Comparison of ENCODE assay signal across 2 cellular contexts in genomic region chr2:160417745-160418397, GRCh38.
TF ChIP-seq lines count a peak whose summit lies in the region.

No MANE protein-coding gene starts in this region.

TF ChIP-seq in A549, 52 proteins besides CTCF, POLR2A, EP300 and RAD21:
- no peak for TF ChIP-seq PBX3 (IDR thresholded peaks at IDR 0.05)
- TF ChIP-seq FOSL2 (IDR thresholded peaks at IDR 0.05), result no peak
- TF ChIP-seq FOSL2 (CRISPR knock-in tag; IDR thresholded peaks at IDR 0.05), result peak; percentile 46
- no peak for TF ChIP-seq HOXB13 (CRISPR knock-in tag; IDR thresholded peaks at IDR 0.05; ENCODE audit: low read depth)
- TF ChIP-seq NFE2L2 (conservative IDR thresholded peaks at IDR 0.05; ENCODE audit: low read length), result no peak
- no peak for TF ChIP-seq PHF8 (IDR thresholded peaks at IDR 0.05; ENCODE audit: borderline replicate concordance, low read depth)
- no peak for TF ChIP-seq JUN (IDR thresholded peaks at IDR 0.05)
- TF ChIP-seq RCOR1 (IDR thresholded peaks at IDR 0.05; ENCODE audit: low read depth, low read length), result no peak

TF ChIP-seq in GM23338, 12 proteins besides CTCF, POLR2A, EP300 and RAD21 (continued from another document):
- TF ChIP-seq, protein P1, sequence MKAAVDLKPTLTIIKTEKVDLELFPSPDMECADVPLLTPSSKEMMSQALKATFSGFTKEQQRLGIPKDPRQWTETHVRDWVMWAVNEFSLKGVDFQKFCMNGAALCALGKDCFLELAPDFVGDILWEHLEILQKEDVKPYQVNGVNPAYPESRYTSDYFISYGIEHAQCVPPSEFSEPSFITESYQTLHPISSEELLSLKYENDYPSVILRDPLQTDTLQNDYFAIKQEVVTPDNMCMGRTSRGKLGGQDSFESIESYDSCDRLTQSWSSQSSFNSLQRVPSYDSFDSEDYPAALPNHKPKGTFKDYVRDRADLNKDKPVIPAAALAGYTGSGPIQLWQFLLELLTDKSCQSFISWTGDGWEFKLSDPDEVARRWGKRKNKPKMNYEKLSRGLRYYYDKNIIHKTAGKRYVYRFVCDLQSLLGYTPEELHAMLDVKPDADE (IDR thresholded peaks at IDR 0.05), result no peak
- no peak for TF ChIP-seq EZH2 (IDR thresholded peaks at IDR 0.05; ENCODE audit: low read depth, unreplicated experiment)
- TF ChIP-seq STAT1 (IDR thresholded peaks at IDR 0.05; ENCODE audit: unreplicated experiment), result no peak
- no peak for TF ChIP-seq JUNB (IDR thresholded peaks at IDR 0.05; ENCODE audit: unreplicated experiment)
- TF ChIP-seq CREB1 (CRISPR knock-in tag; IDR thresholded peaks at IDR 0.05; ENCODE audit: low read depth), result no peak
- TF ChIP-seq POLR2AphosphoS5 (IDR thresholded peaks at IDR 0.05; ENCODE audit: low read depth), result no peak
- TF ChIP-seq, protein P2, sequence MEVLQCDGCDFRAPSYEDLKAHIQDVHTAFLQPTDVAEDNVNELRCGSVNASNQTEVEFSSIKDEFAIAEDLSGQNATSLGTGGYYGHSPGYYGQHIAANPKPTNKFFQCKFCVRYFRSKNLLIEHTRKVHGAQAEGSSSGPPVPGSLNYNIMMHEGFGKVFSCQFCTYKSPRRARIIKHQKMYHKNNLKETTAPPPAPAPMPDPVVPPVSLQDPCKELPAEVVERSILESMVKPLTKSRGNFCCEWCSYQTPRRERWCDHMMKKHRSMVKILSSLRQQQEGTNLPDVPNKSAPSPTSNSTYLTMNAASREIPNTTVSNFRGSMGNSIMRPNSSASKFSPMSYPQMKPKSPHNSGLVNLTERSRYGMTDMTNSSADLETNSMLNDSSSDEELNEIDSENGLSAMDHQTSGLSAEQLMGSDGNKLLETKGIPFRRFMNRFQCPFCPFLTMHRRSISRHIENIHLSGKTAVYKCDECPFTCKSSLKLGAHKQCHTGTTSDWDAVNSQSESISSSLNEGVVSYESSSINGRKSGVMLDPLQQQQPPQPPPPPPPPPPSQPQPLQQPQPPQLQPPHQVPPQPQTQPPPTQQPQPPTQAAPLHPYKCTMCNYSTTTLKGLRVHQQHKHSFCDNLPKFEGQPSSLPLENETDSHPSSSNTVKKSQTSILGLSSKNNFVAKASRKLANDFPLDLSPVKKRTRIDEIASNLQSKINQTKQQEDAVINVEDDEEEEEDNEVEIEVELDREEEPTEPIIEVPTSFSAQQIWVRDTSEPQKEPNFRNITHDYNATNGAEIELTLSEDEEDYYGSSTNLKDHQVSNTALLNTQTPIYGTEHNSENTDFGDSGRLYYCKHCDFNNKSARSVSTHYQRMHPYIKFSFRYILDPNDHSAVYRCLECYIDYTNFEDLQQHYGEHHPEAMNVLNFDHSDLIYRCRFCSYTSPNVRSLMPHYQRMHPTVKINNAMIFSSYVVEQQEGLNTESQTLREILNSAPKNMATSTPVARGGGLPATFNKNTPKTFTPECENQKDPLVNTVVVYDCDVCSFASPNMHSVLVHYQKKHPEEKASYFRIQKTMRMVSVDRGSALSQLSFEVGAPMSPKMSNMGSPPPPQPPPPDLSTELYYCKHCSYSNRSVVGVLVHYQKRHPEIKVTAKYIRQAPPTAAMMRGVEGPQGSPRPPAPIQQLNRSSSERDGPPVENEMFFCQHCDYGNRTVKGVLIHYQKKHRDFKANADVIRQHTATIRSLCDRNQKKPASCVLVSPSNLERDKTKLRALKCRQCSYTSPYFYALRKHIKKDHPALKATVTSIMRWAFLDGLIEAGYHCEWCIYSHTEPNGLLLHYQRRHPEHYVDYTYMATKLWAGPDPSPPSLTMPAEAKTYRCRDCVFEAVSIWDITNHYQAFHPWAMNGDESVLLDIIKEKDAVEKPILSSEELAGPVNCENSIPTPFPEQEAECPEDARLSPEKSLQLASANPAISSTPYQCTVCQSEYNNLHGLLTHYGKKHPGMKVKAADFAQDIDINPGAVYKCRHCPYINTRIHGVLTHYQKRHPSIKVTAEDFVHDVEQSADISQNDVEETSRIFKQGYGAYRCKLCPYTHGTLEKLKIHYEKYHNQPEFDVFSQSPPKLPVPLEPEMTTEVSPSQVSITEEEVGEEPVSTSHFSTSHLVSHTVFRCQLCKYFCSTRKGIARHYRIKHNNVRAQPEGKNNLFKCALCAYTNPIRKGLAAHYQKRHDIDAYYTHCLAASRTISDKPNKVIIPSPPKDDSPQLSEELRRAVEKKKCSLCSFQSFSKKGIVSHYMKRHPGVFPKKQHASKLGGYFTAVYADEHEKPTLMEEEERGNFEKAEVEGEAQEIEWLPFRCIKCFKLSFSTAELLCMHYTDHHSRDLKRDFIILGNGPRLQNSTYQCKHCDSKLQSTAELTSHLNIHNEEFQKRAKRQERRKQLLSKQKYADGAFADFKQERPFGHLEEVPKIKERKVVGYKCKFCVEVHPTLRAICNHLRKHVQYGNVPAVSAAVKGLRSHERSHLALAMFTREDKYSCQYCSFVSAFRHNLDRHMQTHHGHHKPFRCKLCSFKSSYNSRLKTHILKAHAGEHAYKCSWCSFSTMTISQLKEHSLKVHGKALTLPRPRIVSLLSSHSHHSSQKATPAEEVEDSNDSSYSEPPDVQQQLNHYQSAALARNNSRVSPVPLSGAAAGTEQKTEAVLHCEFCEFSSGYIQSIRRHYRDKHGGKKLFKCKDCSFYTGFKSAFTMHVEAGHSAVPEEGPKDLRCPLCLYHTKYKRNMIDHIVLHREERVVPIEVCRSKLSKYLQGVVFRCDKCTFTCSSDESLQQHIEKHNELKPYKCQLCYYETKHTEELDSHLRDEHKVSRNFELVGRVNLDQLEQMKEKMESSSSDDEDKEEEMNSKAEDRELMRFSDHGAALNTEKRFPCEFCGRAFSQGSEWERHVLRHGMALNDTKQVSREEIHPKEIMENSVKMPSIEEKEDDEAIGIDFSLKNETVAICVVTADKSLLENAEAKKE (CRISPR knock-in tag; IDR thresholded peaks at IDR 0.05), result no peak
- TF ChIP-seq ZNF331 (CRISPR knock-in tag; IDR thresholded peaks at IDR 0.05; ENCODE audit: low read depth), result no peak
- TF ChIP-seq NANOG (IDR thresholded peaks at IDR 0.05; ENCODE audit: borderline replicate concordance), result no peak
- no peak for TF ChIP-seq REST (IDR thresholded peaks at IDR 0.05; ENCODE audit: unreplicated experiment)
